1 cellular context compared by ENCODE assay signal in the genomic region with DNA sequence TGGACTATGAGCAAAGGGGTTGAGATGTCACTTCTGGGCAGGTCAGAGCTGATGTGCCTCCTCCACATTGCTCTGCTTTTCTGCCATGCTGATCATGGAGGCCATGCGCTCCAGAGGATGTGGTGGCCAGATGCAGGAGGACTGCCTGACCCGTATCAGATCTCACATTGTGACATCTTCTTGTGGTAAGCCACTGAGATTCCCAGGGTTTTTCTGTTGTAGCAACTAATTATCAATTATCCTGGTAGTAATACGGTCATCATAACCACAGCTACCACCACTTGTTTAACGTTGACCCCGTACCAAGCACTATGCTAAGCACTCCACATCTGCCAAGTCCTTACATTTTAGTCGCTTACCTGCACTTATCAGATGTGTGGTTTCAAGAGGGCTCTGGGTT.
TF ChIP-seq lines count a peak whose summit lies in the region.

No MANE protein-coding gene starts in this region.

TF ChIP-seq in IMR-90, 13 proteins besides CTCF, POLR2A, EP300 and RAD21 (continued from another document):
- TF ChIP-seq, protein P1, sequence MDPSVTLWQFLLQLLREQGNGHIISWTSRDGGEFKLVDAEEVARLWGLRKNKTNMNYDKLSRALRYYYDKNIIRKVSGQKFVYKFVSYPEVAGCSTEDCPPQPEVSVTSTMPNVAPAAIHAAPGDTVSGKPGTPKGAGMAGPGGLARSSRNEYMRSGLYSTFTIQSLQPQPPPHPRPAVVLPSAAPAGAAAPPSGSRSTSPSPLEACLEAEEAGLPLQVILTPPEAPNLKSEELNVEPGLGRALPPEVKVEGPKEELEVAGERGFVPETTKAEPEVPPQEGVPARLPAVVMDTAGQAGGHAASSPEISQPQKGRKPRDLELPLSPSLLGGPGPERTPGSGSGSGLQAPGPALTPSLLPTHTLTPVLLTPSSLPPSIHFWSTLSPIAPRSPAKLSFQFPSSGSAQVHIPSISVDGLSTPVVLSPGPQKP (IDR thresholded peaks at IDR 0.05; ENCODE audit: borderline replicate concordance, low read depth, low read length) = no peak
- no peak for TF ChIP-seq MAFK (IDR thresholded peaks at IDR 0.05; ENCODE audit: low read depth, low read length)
- TF ChIP-seq CEBPB (IDR thresholded peaks at IDR 0.05; ENCODE audit: low read depth, low read length) = no peak
- no peak for TF ChIP-seq MXI1 (IDR thresholded peaks at IDR 0.05; ENCODE audit: borderline replicate concordance, low read depth, low read length)
- TF ChIP-seq USF2 (IDR thresholded peaks at IDR 0.05; ENCODE audit: low read depth, low read length) = no peak
- TF ChIP-seq SMC3 (IDR thresholded peaks at IDR 0.05; ENCODE audit: low read depth, low read length) = no peak
- TF ChIP-seq RFX5 (IDR thresholded peaks at IDR 0.05; ENCODE audit: low read depth, low read length) = no peak
